ENCODE assay signal across 18 cellular contexts in genomic region chr11:23767576-23767975, GRCh38.
A peak's percentile ranks its signal among the peaks of the same experiment; 100 is the strongest.
DNase-seq lines count a peak whose midpoint lies in the region; ATAC-seq, FAIRE-seq and TF ChIP-seq lines count a peak whose summit lies in the region.
"Had no signal": no experiment of that assay in that cellular context is flagged by ENCODE, and none has a peak within 500 bp of the region (broad histone marks: within the 10 kb centered on the region; RNA-seq: fewer than 3 reads in every experiment).

No MANE protein-coding gene starts in this region.

- peaks cover 25% of the 10 kb centered on the region for H3K4me1 Mint-ChIP-seq in astrocyte (ENCODE audit: low read depth, unreplicated experiment)
- H3K4me1 Mint-ChIP-seq: B cell had no signal

- no peak overlapping the region for H3K4me3 ChIP-seq in astrocyte (ENCODE audit: insufficient read depth, low read depth, low read length)
- no peak overlapping the region for H3K4me3 ChIP-seq in Peyer's patch
- H3K4me3 ChIP-seq: BLaER1 treated with 17β-estradiol and CSF1 and Interleukin-3, amounts not matched to agents 10 nM and 100 nM; GM23248; HAP-1 had no signal

- no peaks in the 10 kb centered on the region for H3K36me3 ChIP-seq in astrocyte (ENCODE audit: insufficient read depth, low read length)
- H3K36me3 ChIP-seq in Peyer's patch: no peaks in the 10 kb centered on the region
- H3K36me3 ChIP-seq: BLaER1 treated with 17β-estradiol and CSF1 and Interleukin-3, amounts not matched to agents 10 nM and 100 nM; HAP-1 had no signal

- TF ChIP-seq CTCF in astrocyte (IDR thresholded peaks at IDR 0.05; ENCODE audit: insufficient read depth, low read depth, low read length): no peak
- TF ChIP-seq CTCF in Peyer's patch (IDR thresholded peaks at IDR 0.05): no peak

- peaks cover 5% of the 10 kb centered on the region for H3K4me1 ChIP-seq in astrocyte (ENCODE audit: insufficient read depth, low read length)
- no peaks in the 10 kb centered on the region for H3K4me1 ChIP-seq in Peyer's patch
- H3K4me1 ChIP-seq: BLaER1 treated with 17β-estradiol and CSF1 and Interleukin-3, amounts not matched to agents 10 nM and 100 nM had no signal

- H3K27ac ChIP-seq in astrocyte (ENCODE audit: low read depth, low read length) (no peak overlapping the region), Peyer's patch (no peak overlapping the region)
- H3K27ac ChIP-seq: BLaER1 treated with 17β-estradiol and CSF1 and Interleukin-3, amounts not matched to agents 10 nM and 100 nM; GM23248 had no signal

- H2AFZ ChIP-seq in astrocyte (ENCODE audit: low read depth, low read length): no peak overlapping the region
- H2AFZ ChIP-seq: GM23248 had no signal

- H3K9me3 ChIP-seq in astrocyte (ENCODE audit: insufficient read depth, low read depth, low read length) (peaks cover 4% of the 10 kb centered on the region), Peyer's patch (no peaks in the 10 kb centered on the region)

- H3K4me2 ChIP-seq in astrocyte (ENCODE audit: low read length): no peak overlapping the region
- H3K4me2 ChIP-seq: BLaER1 treated with 17β-estradiol and CSF1 and Interleukin-3, amounts not matched to agents 10 nM and 100 nM had no signal

- DNase-seq in EH (ENCODE audit: low read depth) (peak; percentile 44), astrocyte (ENCODE audit: low read depth) (peak; percentile 50), fibroblast of peridontal ligament (ENCODE audit: extremely low read depth) (peak; percentile 36), DMS79 (lab: John Stamatoyannopoulos, UW) (no peak), Peyer's patch (no peak)
- DNase-seq: 8988T; Calu3; CD8-positive, alpha-beta T cell; DND-41; GM23248 had no signal

- H3K27me3 ChIP-seq in astrocyte (ENCODE audit: insufficient read depth, low read length) (no peaks in the 10 kb centered on the region), Peyer's patch (no peaks in the 10 kb centered on the region)
- H3K27me3 ChIP-seq: BLaER1 treated with 17β-estradiol and CSF1 and Interleukin-3, amounts not matched to agents 10 nM and 100 nM had no signal

- peaks cover 8% of the 10 kb centered on the region for H3K9me3 Mint-ChIP-seq in astrocyte (ENCODE audit: unreplicated experiment)

- no peaks in the 10 kb centered on the region for H3K27me3 Mint-ChIP-seq in astrocyte (ENCODE audit: low read depth, unreplicated experiment)
- H3K27me3 Mint-ChIP-seq: B cell had no signal

- no peak for ATAC-seq in HG02763 (IDR thresholded peaks at IDR 0.05; ENCODE audit: unreplicated experiment)
- ATAC-seq in HG02642 (IDR thresholded peaks at IDR 0.05; ENCODE audit: poor library complexity, unreplicated experiment): no peak
- ATAC-seq: CD8-positive, alpha-beta T cell had no signal

- no peak overlapping the region for H3K4me3 Mint-ChIP-seq in astrocyte (ENCODE audit: unreplicated experiment)
- H3K4me3 Mint-ChIP-seq: B cell; CD8-positive, alpha-beta T cell had no signal

- H4K20me1 ChIP-seq in astrocyte (ENCODE audit: insufficient read depth, low read length): no peaks in the 10 kb centered on the region
- H4K20me1 ChIP-seq: BLaER1 treated with 17β-estradiol and CSF1 and Interleukin-3, amounts not matched to agents 10 nM and 100 nM had no signal

- TF ChIP-seq POLR2A in Peyer's patch (IDR thresholded peaks at IDR 0.05): no peak

- H3K9ac ChIP-seq in astrocyte (ENCODE audit: low read length): no peak overlapping the region
- H3K9ac ChIP-seq: BLaER1 treated with 17β-estradiol and CSF1 and Interleukin-3, amounts not matched to agents 10 nM and 100 nM; GM23248 had no signal

- no peak for FAIRE-seq in astrocyte (lab: Jason Lieb, UNC)
- FAIRE-seq: G401.6, GM12891, GM19239 had no signal

- no peaks in the 10 kb centered on the region for H3K36me3 Mint-ChIP-seq in astrocyte (ENCODE audit: low read depth, unreplicated experiment)
- H3K36me3 Mint-ChIP-seq: CD8-positive, alpha-beta T cell had no signal

- H3K79me2 ChIP-seq in astrocyte (ENCODE audit: insufficient read depth, low read length): no peaks in the 10 kb centered on the region

- peak overlapping the region; percentile 98 for H3K27ac Mint-ChIP-seq in astrocyte (ENCODE audit: unreplicated experiment)
- H3K27ac Mint-ChIP-seq: B cell; CD8-positive, alpha-beta T cell had no signal

Comparison
In these comparisons a context has a peak if more than half of its experiments do, and no peak if none do; other contexts are left out.
1. DNase-seq: peak in EH (single experiment), astrocyte (single experiment) and fibroblast of peridontal ligament (single experiment); none in DMS79 (single experiment) and Peyer's patch (0 of 3).